Comparison of ENCODE assay signal across 18 cellular contexts in the genomic region with DNA sequence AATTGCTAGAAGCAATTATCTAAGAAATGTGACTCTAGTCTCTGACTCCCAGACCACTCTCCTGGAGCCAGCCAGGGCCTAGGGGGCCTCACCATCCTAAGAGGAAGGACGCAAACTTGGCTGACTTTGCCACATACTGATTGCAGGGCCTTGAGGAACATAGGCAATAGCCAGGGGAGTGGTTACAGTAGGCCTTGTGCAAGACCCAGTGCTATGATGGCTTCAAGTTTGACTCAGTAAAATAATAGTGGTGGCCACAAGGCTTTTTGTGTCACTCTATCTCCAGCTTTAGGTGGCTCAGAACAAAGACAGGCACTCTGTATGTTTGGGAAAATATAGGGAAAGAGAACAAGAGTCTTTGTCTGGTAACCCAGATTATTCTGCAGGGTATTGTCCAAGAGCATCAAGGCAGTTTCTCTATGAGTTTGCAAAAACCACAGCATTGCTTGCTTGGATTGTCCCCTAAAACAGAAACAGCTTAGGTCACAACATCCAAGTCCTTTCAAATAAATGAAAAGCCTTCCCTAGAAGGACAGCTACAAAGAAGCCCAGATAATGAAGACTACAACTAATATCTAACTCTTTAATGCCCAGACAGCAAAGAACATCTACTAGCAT.
DNase-seq lines count a peak whose midpoint lies in the region; ATAC-seq, FAIRE-seq and TF ChIP-seq lines count a peak whose summit lies in the region.
"Had no signal": no experiment of that assay in that cellular context is flagged by ENCODE, and none has a peak within 500 bp of the region (broad histone marks: within the 10 kb centered on the region; RNA-seq: fewer than 3 reads in every experiment).

No MANE protein-coding gene starts in this region.

- peak overlapping the region; percentile 93 for H3K27ac Mint-ChIP-seq in astrocyte (ENCODE audit: unreplicated experiment)

- no peaks in the 10 kb centered on the region for H3K79me2 ChIP-seq in astrocyte (ENCODE audit: insufficient read depth, low read length)

- no peaks in the 10 kb centered on the region for H3K9me3 Mint-ChIP-seq in astrocyte (ENCODE audit: unreplicated experiment)

- no peak overlapping the region for H3K9ac ChIP-seq in astrocyte (ENCODE audit: low read length)

- no peaks in the 10 kb centered on the region for H3K36me3 ChIP-seq in astrocyte (ENCODE audit: insufficient read depth, low read length)
- H3K36me3 ChIP-seq: breast epithelium, prostate gland had no signal

- no peak for DNase-seq in astrocyte (ENCODE audit: low read depth)
- no peak for DNase-seq in NCI-H82 treated with DMSO at 0.1 percent for 48 hours (lab: John Stamatoyannopoulos, UW; ENCODE audit: unreplicated experiment)
- no peak for DNase-seq in HK-2 (ENCODE audit: unreplicated experiment)
- no peak for DNase-seq in pons (ENCODE audit: low spot score)
- DNase-seq: activated naive CD4-positive, alpha-beta T cell treated with Interleukin-2 at 50 U/mL for 16 hours; COR-L47; GDM1; head of caudate nucleus; NCI-H2029 had no signal

- no peaks in the 10 kb centered on the region for H3K9me3 ChIP-seq in astrocyte (ENCODE audit: insufficient read depth, low read depth, low read length)
- H3K9me3 ChIP-seq: breast epithelium, prostate gland had no signal

- H3K4me1 ChIP-seq in astrocyte (ENCODE audit: insufficient read depth, low read length): peaks cover 7% of the 10 kb centered on the region
- H3K4me1 ChIP-seq: breast epithelium, prostate gland had no signal

- peak overlapping the region; percentile 43 for H3K27ac ChIP-seq in astrocyte (ENCODE audit: low read depth, low read length)
- H3K27ac ChIP-seq: breast epithelium, prostate gland had no signal

- H3K4me3 Mint-ChIP-seq in astrocyte (ENCODE audit: unreplicated experiment): no peak overlapping the region

- no peak for TF ChIP-seq CTCF in astrocyte (IDR thresholded peaks at IDR 0.05; ENCODE audit: insufficient read depth, low read depth, low read length)

- no peaks in the 10 kb centered on the region for H4K20me1 ChIP-seq in astrocyte (ENCODE audit: insufficient read depth, low read length)

- no peak overlapping the region for H2AFZ ChIP-seq in astrocyte (ENCODE audit: low read depth, low read length)

- no peak overlapping the region for H3K4me3 ChIP-seq in astrocyte (ENCODE audit: insufficient read depth, low read depth, low read length)
- H3K4me3 ChIP-seq: breast epithelium, prostate gland had no signal

- peak; percentile 13 for FAIRE-seq in astrocyte (lab: Jason Lieb, UNC)
- FAIRE-seq: endometrium, TTC549 had no signal

- peak overlapping the region; percentile 39 for H3K4me2 ChIP-seq in astrocyte (ENCODE audit: low read length)

- no peaks in the 10 kb centered on the region for H3K27me3 Mint-ChIP-seq in astrocyte (ENCODE audit: low read depth, unreplicated experiment)

- peaks cover 38% of the 10 kb centered on the region for H3K4me1 Mint-ChIP-seq in astrocyte (ENCODE audit: low read depth, unreplicated experiment)

- H3K36me3 Mint-ChIP-seq in astrocyte (ENCODE audit: low read depth, unreplicated experiment): no peaks in the 10 kb centered on the region

- no peaks in the 10 kb centered on the region for H3K27me3 ChIP-seq in astrocyte (ENCODE audit: insufficient read depth, low read length)
- H3K27me3 ChIP-seq: breast epithelium had no signal

- ATAC-seq in GM18511 (IDR thresholded peaks at IDR 0.05; ENCODE audit: unreplicated experiment) (peak; percentile 63), GM21423 (IDR thresholded peaks at IDR 0.05; ENCODE audit: unreplicated experiment) (peak; percentile 41), HG03060 (IDR thresholded peaks at IDR 0.05; ENCODE audit: low read depth, unreplicated experiment) (peak; percentile 37), HG03469 (IDR thresholded peaks at IDR 0.05; ENCODE audit: unreplicated experiment) (no peak)
- ATAC-seq: Right ventricle myocardium inferior had no signal
